Comparison of ENCODE assay signal across 8 cellular contexts in genomic region chr10:101014230-101014884, GRCh38. TPM values are rescaled to one million over a fixed set of nuclear protein-coding genes. Genes with fewer than 3 reads are reported as not detected.
DNase-seq lines count a peak whose midpoint lies in the region; ATAC-seq and TF ChIP-seq lines count a peak whose summit lies in the region.

No MANE protein-coding gene starts in this region.

- DNase-seq in AG04449 (ENCODE audit: low read depth, low spot score) (no peak), GM13977 (ENCODE audit: low spot score) (peak; percentile 89), NCI-H345 (lab: John Stamatoyannopoulos, UW) (peak; percentile 50), epidermal melanocyte (ENCODE audit: insufficient read length, low spot score) (peak; percentile 88), naive B cell (peak; percentile 71)
- DNase-seq in activated CD8-positive, alpha-beta memory T cell treated with anti-CD3 and anti-CD28 coated beads, Interleukin-2, amount 50 U/mL, for 48 hours = peak; percentile 94
- DNase-seq in stimulated activated naive B cell treated with anti-CD40 and anti-IgM and Interleukin-4, amounts not matched to agents 10 μg/mL and 1 μg/mL and 100 μg/mL, for 72 hours = peak; percentile 43

- no peaks in the 10 kb centered on the region for H3K36me3 Mint-ChIP-seq in naive B cell
- no peaks in the 10 kb centered on the region for H3K36me3 Mint-ChIP-seq in stimulated activated naive B cell treated with anti-CD40 and anti-IgM and Interleukin-4, amounts not matched to agents 10 μg/mL and 1 μg/mL and 100 μg/mL, for 72 hours

- CTCF ChIA-PET in AG04449 (lab: Yijun Ruan, JAX) = interaction anchor here (0.6 to 7.3 kb wide), 30 partner anchors 10 to 576 kb away, joined by 3 to 803 read pairs (median 4); partner anchors contain the start of genes KAZALD1, LZTS2, MRPL43 and PDZD7

- TF ChIP-seq CTCF in AG04449 (IDR thresholded peaks at IDR 0.05; ENCODE audit: insufficient read depth, low read length, missing control alignments) (peak; percentile 96), GM13977 (IDR thresholded peaks at IDR 0.05; ENCODE audit: extremely low read depth, insufficient read depth, missing control alignments) (peak; percentile 94)

- POLR2A ChIA-PET in AG04449 (lab: Yijun Ruan, JAX) = interaction anchor here (1.2 to 2.0 kb wide), 4 partner anchors 14 to 39 kb away, joined by 4 to 16 read pairs (median 5); partner anchors contain the start of gene LZTS2

- in situ Hi-C loops in GM13977 (cut with MboI; ENCODE audit: low pct_unique_long_range_greater_than_20kb, low sequenced_read_pairs, unreplicated experiment) = no loop called here

- H3K4me3 Mint-ChIP-seq in naive B cell = no peak overlapping the region
- no peak overlapping the region for H3K4me3 Mint-ChIP-seq in stimulated activated naive B cell treated with anti-CD40 and anti-IgM and Interleukin-4, amounts not matched to agents 10 μg/mL and 1 μg/mL and 100 μg/mL, for 72 hours

- H3K9me3 Mint-ChIP-seq in naive B cell = no peaks in the 10 kb centered on the region
- H3K9me3 Mint-ChIP-seq in stimulated activated naive B cell treated with anti-CD40 and anti-IgM and Interleukin-4, amounts not matched to agents 10 μg/mL and 1 μg/mL and 100 μg/mL, for 72 hours = no peaks in the 10 kb centered on the region

- peak overlapping the region in 2 of 6 donors; percentile 19 to 37 for H3K27ac Mint-ChIP-seq in naive B cell
- no peak overlapping the region for H3K27ac Mint-ChIP-seq in stimulated activated naive B cell treated with anti-CD40 and anti-IgM and Interleukin-4, amounts not matched to agents 10 μg/mL and 1 μg/mL and 100 μg/mL, for 72 hours

- H3K4me3 ChIP-seq in AG04449 (ENCODE audit: low read depth, low read length) = no peak overlapping the region

- H3K4me1 Mint-ChIP-seq in naive B cell = peaks cover 23 to 32% (median 32%) of the 10 kb centered on the region in 3 donors
- peaks cover 28 to 40% of the 10 kb centered on the region in 2 donors for H3K4me1 Mint-ChIP-seq in stimulated activated naive B cell treated with anti-CD40 and anti-IgM and Interleukin-4, amounts not matched to agents 10 μg/mL and 1 μg/mL and 100 μg/mL, for 72 hours

- peak; percentile 17 to 32 for ATAC-seq in naive B cell (ENCODE audit: low read depth in 2 of 2)
- ATAC-seq in stimulated activated naive B cell treated with anti-CD40 and anti-IgM and Interleukin-4, amounts not matched to agents 10 μg/mL and 1 μg/mL and 100 μg/mL, for 72 hours (replicated peaks) = peak; percentile 38 to 47
- ATAC-seq in GM19395 (IDR thresholded peaks at IDR 0.05; ENCODE audit: unreplicated experiment) = no peak

- H3K27me3 Mint-ChIP-seq in naive B cell = peaks cover 29 to 57% (median 39%) of the 10 kb centered on the region in 3 donors
- peaks cover 42 to 50% of the 10 kb centered on the region in 2 donors for H3K27me3 Mint-ChIP-seq in stimulated activated naive B cell treated with anti-CD40 and anti-IgM and Interleukin-4, amounts not matched to agents 10 μg/mL and 1 μg/mL and 100 μg/mL, for 72 hours

RNA-seq across cellular contexts. Expression of gene LZTS2, which starts 14.7 kb away (rescaled TPM):
- polyA plus RNA-seq in naive B cell (ENCODE audit: low read depth in 6 of 6) = 10 to 100 TPM in 5 of 6 donors, 1 to 10 TPM in 1; 2.2 to 21.5 (median 13.2) TPM

RNA-seq across cellular contexts. Expression of gene PDZD7, which starts 16.6 kb away (rescaled TPM):
- polyA plus RNA-seq in naive B cell (ENCODE audit: low read depth in 6 of 6) = under 1 TPM in 2 of 6 donors, not detected in 4; 0.23 to 0.87 TPM

RNA-seq across cellular contexts. Expression of gene SFXN3, which starts 16.7 kb away (rescaled TPM):
- 1 to 10 TPM; 3.5 to 6.4 (median 4.8) TPM for polyA plus RNA-seq in naive B cell (ENCODE audit: low read depth in 6 of 6)

RNA-seq across cellular contexts. Expression of gene TWNK, which starts 27.0 kb away (rescaled TPM):
- 10 to 100 TPM in 2 of 6 donors, 1 to 10 TPM in 3, not detected in 1; 5.5 to 13.3 (median 8.1) TPM for polyA plus RNA-seq in naive B cell (ENCODE audit: low read depth in 6 of 6)

RNA-seq across cellular contexts. Expression of gene MRPL43, which starts 27.1 kb away (rescaled TPM):
- 100 to 1,000 TPM in 4 of 6 donors, 10 to 100 TPM in 2; 74.4 to 125 (median 113) TPM for polyA plus RNA-seq in naive B cell (ENCODE audit: low read depth in 6 of 6)
